ENCODE assay signal across 1 cellular context in the genomic region with DNA sequence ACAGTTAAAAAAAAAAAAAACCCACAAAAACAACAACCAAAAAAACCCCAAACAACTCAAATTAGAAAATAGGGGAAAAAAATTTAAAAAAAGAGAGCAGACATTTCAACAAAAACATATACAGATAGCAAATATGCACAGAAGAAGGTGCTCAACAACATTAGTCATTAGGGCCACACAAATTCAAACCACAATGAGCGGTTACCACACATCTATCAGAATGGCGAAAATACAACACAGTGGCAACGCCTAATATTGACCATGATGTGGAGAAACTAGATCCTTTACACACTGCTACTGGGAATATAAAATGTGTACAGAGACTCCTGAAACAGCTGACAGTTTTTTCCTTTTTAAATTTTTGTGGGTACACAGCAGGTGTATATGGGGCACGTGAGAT.
TF ChIP-seq lines count a peak whose summit lies in the region.

No MANE protein-coding gene starts in this region.

TF ChIP-seq in SK-N-SH treated with all-trans-retinoic acid at 6 μM for 48 hours, 23 proteins besides CTCF, POLR2A, EP300 and RAD21 (continued from another document):
- TF ChIP-seq ARNTL (CRISPR knock-in tag; IDR thresholded peaks at IDR 0.05; ENCODE audit: borderline replicate concordance, low read depth), result no peak
- no peak for TF ChIP-seq RARB (CRISPR knock-in tag; IDR thresholded peaks at IDR 0.05)
- no peak for TF ChIP-seq GLIS3 (CRISPR knock-in tag; IDR thresholded peaks at IDR 0.05)
- TF ChIP-seq ISL1 (CRISPR knock-in tag; IDR thresholded peaks at IDR 0.05), result no peak
- no peak for TF ChIP-seq PPARA (CRISPR knock-in tag; IDR thresholded peaks at IDR 0.05; ENCODE audit: borderline replicate concordance)
- TF ChIP-seq, protein P1, sequence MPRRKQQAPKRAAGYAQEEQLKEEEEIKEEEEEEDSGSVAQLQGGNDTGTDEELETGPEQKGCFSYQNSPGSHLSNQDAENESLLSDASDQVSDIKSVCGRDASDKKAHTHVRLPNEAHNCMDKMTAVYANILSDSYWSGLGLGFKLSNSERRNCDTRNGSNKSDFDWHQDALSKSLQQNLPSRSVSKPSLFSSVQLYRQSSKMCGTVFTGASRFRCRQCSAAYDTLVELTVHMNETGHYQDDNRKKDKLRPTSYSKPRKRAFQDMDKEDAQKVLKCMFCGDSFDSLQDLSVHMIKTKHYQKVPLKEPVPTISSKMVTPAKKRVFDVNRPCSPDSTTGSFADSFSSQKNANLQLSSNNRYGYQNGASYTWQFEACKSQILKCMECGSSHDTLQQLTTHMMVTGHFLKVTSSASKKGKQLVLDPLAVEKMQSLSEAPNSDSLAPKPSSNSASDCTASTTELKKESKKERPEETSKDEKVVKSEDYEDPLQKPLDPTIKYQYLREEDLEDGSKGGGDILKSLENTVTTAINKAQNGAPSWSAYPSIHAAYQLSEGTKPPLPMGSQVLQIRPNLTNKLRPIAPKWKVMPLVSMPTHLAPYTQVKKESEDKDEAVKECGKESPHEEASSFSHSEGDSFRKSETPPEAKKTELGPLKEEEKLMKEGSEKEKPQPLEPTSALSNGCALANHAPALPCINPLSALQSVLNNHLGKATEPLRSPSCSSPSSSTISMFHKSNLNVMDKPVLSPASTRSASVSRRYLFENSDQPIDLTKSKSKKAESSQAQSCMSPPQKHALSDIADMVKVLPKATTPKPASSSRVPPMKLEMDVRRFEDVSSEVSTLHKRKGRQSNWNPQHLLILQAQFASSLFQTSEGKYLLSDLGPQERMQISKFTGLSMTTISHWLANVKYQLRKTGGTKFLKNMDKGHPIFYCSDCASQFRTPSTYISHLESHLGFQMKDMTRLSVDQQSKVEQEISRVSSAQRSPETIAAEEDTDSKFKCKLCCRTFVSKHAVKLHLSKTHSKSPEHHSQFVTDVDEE (CRISPR knock-in tag; IDR thresholded peaks at IDR 0.05), result no peak
- no peak for TF ChIP-seq ESRRG (CRISPR knock-in tag; IDR thresholded peaks at IDR 0.05)
- no peak for TF ChIP-seq TOX (CRISPR knock-in tag; IDR thresholded peaks at IDR 0.05; ENCODE audit: borderline replicate concordance)
- no peak for TF ChIP-seq ZFP3 (CRISPR knock-in tag; IDR thresholded peaks at IDR 0.05)
